1 cellular context compared by ENCODE assay signal in the genomic region with DNA sequence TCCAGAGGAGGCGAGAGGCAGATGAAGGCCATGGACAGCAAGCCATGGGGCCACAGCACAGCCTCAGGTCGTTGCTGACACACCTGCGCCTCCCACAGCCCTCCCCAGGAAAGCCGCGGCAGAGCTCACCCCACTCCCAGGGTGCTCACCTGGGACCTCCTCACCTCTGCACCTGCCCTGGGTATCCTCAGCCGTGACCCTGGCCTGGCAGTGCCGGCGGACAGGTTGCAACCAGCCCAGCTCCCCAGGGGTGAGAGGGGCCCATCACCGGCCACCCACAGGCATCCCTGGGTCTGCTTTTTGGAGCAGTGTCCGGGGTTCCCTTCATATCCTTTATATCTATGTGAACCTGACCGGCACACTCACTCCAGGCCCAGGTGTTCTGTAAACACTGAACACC.
TF ChIP-seq lines count a peak whose summit lies in the region.

No MANE protein-coding gene starts in this region.

TF ChIP-seq in H1, 55 proteins besides CTCF, POLR2A, EP300 and RAD21 (continued from another document):
- TF ChIP-seq, protein P1, sequence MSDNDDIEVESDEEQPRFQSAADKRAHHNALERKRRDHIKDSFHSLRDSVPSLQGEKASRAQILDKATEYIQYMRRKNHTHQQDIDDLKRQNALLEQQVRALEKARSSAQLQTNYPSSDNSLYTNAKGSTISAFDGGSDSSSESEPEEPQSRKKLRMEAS (IDR thresholded peaks at IDR 0.05): no peak
- TF ChIP-seq ZNF274 (IDR thresholded peaks at IDR 0.05; ENCODE audit: borderline replicate concordance, extremely low read depth, low read length) (no peak), KDM1A (IDR thresholded peaks at IDR 0.05; ENCODE audit: borderline replicate concordance, low read length) (no peak), BCL11A (IDR thresholded peaks at IDR 0.05; ENCODE audit: low read depth in 2 of 2, low read length in 2 of 2) (no peak), POLR2AphosphoS5 (IDR thresholded peaks at IDR 0.05; ENCODE audit: low read depth, low read length) (no peak), NANOG (IDR thresholded peaks at IDR 0.05; ENCODE audit: insufficient read depth, low read depth, low read length, poor library complexity, severe bottlenecking) (no peak), BACH1 (IDR thresholded peaks at IDR 0.05; ENCODE audit: low read length) (no peak)
